Comparison of ENCODE assay signal across 1 cellular context in genomic region chr16:3671424-3671823, GRCh38.
A peak's percentile ranks its signal among the peaks of the same experiment; 100 is the strongest.
TF ChIP-seq lines count a peak whose summit lies in the region.

No MANE protein-coding gene starts in this region.

TF ChIP-seq in HepG2, 621 proteins besides CTCF, POLR2A, EP300 and RAD21:
- TF ChIP-seq ZNF772 (CRISPR knock-in tag; IDR thresholded peaks at IDR 0.05) (no peak), ZNF143 (CRISPR knock-in tag; IDR thresholded peaks at IDR 0.05) (no peak), AGO2 (optimal IDR thresholded peaks at IDR 0.05; ENCODE audit: low read depth, low read length) (peak; percentile 47), ZNF687 (CRISPR knock-in tag; IDR thresholded peaks at IDR 0.05) (0 out of 2 replicates have a peak, but pooled peaks have one; percentile 9)
